ENCODE assay signal across 8 cellular contexts in genomic region chr10:104297697-104298660, GRCh38. TPM values are rescaled to one million over a fixed set of nuclear protein-coding genes. Genes with fewer than 3 reads are reported as not detected.
DNase-seq lines count a peak whose midpoint lies in the region; ATAC-seq and TF ChIP-seq lines count a peak whose summit lies in the region.

No MANE protein-coding gene starts in this region.

- intact Hi-C loops in ascending aorta (cut with DNase I) = loop anchor here (10.0 kb wide), 1 partner anchor 147 kb away; no protein-coding TSS in a partner anchor
- intact Hi-C loops in lower lobe of right lung (cut with DNase I) = no loop called here

- H2AFZ ChIP-seq in DND-41 (ENCODE audit: low read depth, low read length) = no peak overlapping the region

- H3K9ac ChIP-seq in DND-41 (ENCODE audit: low read depth, low read length) = no peak overlapping the region

- no peaks in the 10 kb centered on the region for H3K79me2 ChIP-seq in DND-41 (ENCODE audit: insufficient read depth, low read length)

- H3K4me3 ChIP-seq in DND-41 (ENCODE audit: low read depth in 1 of 2, low read length in 2 of 2) (no peak overlapping the region), ascending aorta (no peak overlapping the region), lower lobe of right lung (no peak overlapping the region)

- H3K36me3 ChIP-seq in DND-41 (ENCODE audit: insufficient read depth, low read length) (no peaks in the 10 kb centered on the region), ascending aorta (no peaks in the 10 kb centered on the region), lower lobe of right lung (no peaks in the 10 kb centered on the region)

- H3K4me2 ChIP-seq in DND-41 (ENCODE audit: insufficient read depth, low read length) = no peak overlapping the region

- H3K4me1 ChIP-seq in DND-41 (ENCODE audit: insufficient read depth, low read length) (0 out of 2 replicates have a peak, but pooled peaks cover 2% of the 10 kb centered on the region), ascending aorta (peaks cover 6 to 22% of the 10 kb centered on the region in 2 donors), lower lobe of right lung (peaks cover 35% of the 10 kb centered on the region)

- H3K27me3 ChIP-seq in DND-41 (ENCODE audit: insufficient read depth, low read length, poor library complexity) = peaks cover 34% of the 10 kb centered on the region
- H3K27me3 ChIP-seq in ascending aorta = no peaks in the 10 kb centered on the region
- H3K27me3 ChIP-seq in lower lobe of right lung (ENCODE audit: low read depth) = no peaks in the 10 kb centered on the region

- TF ChIP-seq CTCF in DND-41 (IDR thresholded peaks at IDR 0.05; ENCODE audit: borderline replicate concordance, extremely low read depth, low read length, poor library complexity, severe bottlenecking) (peak; percentile 54), ascending aorta (IDR thresholded peaks at IDR 0.05) (peak in 2 of 3 experiments; percentile 8 to 35), lower lobe of right lung (IDR thresholded peaks at IDR 0.05) (peak; percentile 29)

- H3K9me3 ChIP-seq in DND-41 (ENCODE audit: insufficient read depth, low read length, severe bottlenecking) (no peaks in the 10 kb centered on the region), ascending aorta (no peaks in the 10 kb centered on the region), lower lobe of right lung (no peaks in the 10 kb centered on the region)

- peak; percentile 22 for DNase-seq in DND-41
- peak; percentile 78 for DNase-seq in HT1080 (ENCODE audit: low read depth)
- DNase-seq in ascending aorta (ENCODE audit: low spot score in 2 of 2) = peak in 1 of 2 donors; percentile 65
- DNase-seq in lower lobe of right lung = no peak
- no peak for DNase-seq in GDM1 (lab: John Stamatoyannopoulos, UW)
- DNase-seq in NK-92 (lab: John Stamatoyannopoulos, UW; ENCODE audit: unreplicated experiment) = no peak
- DNase-seq in NCI-H446 (lab: John Stamatoyannopoulos, UW) = no peak
- no peak for DNase-seq in superior temporal gyrus (ENCODE audit: extremely low spot score)

- H3K27ac ChIP-seq in DND-41 (ENCODE audit: low read length) (no peak overlapping the region), ascending aorta (peak overlapping the region in 1 of 2 donors; percentile 84), lower lobe of right lung (no peak overlapping the region)

- ATAC-seq in DND-41 (ENCODE audit: insufficient read depth, low read depth) = peak; percentile 64; the same call in 2 of the 3 replicates
- no peak for ATAC-seq in lower lobe of right lung

- no peaks in the 10 kb centered on the region for H4K20me1 ChIP-seq in DND-41 (ENCODE audit: insufficient read depth, low read length)

RNA-seq across cellular contexts. Expression of gene GSTO2, which starts 29.0 kb away (rescaled TPM):
- 1.7 and 1.8 TPM in 2 replicates for total RNA-seq in HT1080 (2014; rRNA removed; shearing (Covaris generic))
- polyA plus RNA-seq in HT1080 (2015; cell fraction: cytosol; rRNA removed) = 1.9 and 2.1 TPM in 2 replicates
- 1.7 and 2.0 TPM in 2 replicates for polyA plus RNA-seq in HT1080 (2015; cell fraction: nucleus; rRNA removed)
- not detected for total RNA-seq in ascending aorta
- 7.8 TPM for total RNA-seq in lower lobe of right lung

RNA-seq across cellular contexts. Expression of gene ITPRIP, which starts 40.3 kb away (rescaled TPM):
- total RNA-seq in HT1080 (2014; rRNA removed; shearing (Covaris generic)) = 14.0 and 20.0 TPM in 2 replicates
- 64.3 and 65.9 TPM in 2 replicates for polyA plus RNA-seq in HT1080 (2015; cell fraction: cytosol; rRNA removed)
- 96.2 and 99.9 TPM in 2 replicates for polyA plus RNA-seq in HT1080 (2015; cell fraction: nucleus; rRNA removed)
- total RNA-seq in ascending aorta (51.0 TPM), lower lobe of right lung (37.0 TPM)

RNA-seq across cellular contexts. Expression of gene GSTO1, which starts 43.3 kb away (rescaled TPM):
- 203 and 280 TPM in 2 replicates for total RNA-seq in HT1080 (2014; rRNA removed; shearing (Covaris generic))
- 349 and 373 TPM in 2 replicates for polyA plus RNA-seq in HT1080 (2015; cell fraction: cytosol; rRNA removed)
- polyA plus RNA-seq in HT1080 (2015; cell fraction: nucleus; rRNA removed) = 216 and 242 TPM in 2 replicates
- total RNA-seq in ascending aorta (62.2 TPM), lower lobe of right lung (133 TPM)

RNA-seq across cellular contexts. Expression of gene CFAP58, which starts 55.7 kb away (rescaled TPM):
- 0.58 and 1.8 TPM in 2 replicates for total RNA-seq in HT1080 (2014; rRNA removed; shearing (Covaris generic))
- polyA plus RNA-seq in HT1080 (2015; cell fraction: cytosol; rRNA removed) = 1.9 and 2.7 TPM in 2 replicates
- 2.3 and 3.9 TPM in 2 replicates for polyA plus RNA-seq in HT1080 (2015; cell fraction: nucleus; rRNA removed)
- not detected for total RNA-seq in ascending aorta
- total RNA-seq in lower lobe of right lung = 1.1 TPM

Comparison
In these comparisons a context has a peak if more than half of its experiments do, and no peak if none do; other contexts are left out.
1. DNase-seq: peak in DND-41 (single experiment) and HT1080 (single experiment); none in lower lobe of right lung (single experiment), GDM1 (single experiment), NK-92 (single experiment), NCI-H446 (0 of 2) and superior temporal gyrus (single experiment).
2. Peak in every context shown above with its lines, with median percentiles within 50 percentile points of each other: CTCF ChIP-seq.